In the genomic region with DNA sequence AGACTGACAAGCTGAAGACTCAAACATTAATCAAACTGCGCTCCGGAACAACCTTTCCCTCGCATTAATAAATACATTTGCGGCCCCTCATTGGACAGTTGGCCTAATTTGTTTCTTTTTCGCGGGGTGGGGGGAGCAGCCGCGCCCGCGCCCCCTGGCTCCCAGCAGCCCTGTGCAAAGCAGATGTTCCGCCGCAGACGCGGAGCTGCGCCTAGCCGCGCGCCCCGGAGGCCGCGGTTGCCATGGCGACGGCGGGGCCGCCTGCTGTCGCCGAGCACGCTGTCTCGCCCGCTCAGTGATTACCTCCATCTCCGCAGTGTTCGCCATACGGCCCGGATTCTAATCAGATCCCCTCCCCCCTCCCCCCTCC, we compare ENCODE assay signal across 9 cellular contexts. TPM values are rescaled to one million over a fixed set of nuclear protein-coding genes. Genes with fewer than 3 reads are reported as not detected.
DNase-seq lines count a peak whose midpoint lies in the region; ATAC-seq lines count a peak whose summit lies in the region.
"Had no signal": no experiment of that assay in that cellular context is flagged by ENCODE, and none has a peak within 500 bp of the region (broad histone marks: within the 10 kb centered on the region; RNA-seq: fewer than 3 reads in every experiment).

No MANE protein-coding gene starts in this region.

- peak overlapping the region; percentile 93 to 100 (median 99) for H3K4me2 ChIP-seq in BLaER1 treated with 17β-estradiol and CSF1 and Interleukin-3, amounts not matched to agents 10 nM and 100 nM

- H3K36me3 Mint-ChIP-seq in activated T-helper 1 cell treated with anti-CD3 and anti-CD28 coated beads, Interleukin-12 subunit alpha, Interleukin-12 subunit beta, Interleukin-2, Interleukin-4 antibody, amounts not matched to agents 30 ng/mL and 10 ng/mL and 1 ng/mL, durations not matched to agents 14 hours and 24 hours and 36 hours (ENCODE audit: low read depth) = no peaks in the 10 kb centered on the region

- H3K4me3 ChIP-seq in BLaER1 treated with 17β-estradiol and CSF1 and Interleukin-3, amounts not matched to agents 10 nM and 100 nM = peak overlapping the region; percentile 45 to 69 (median 62)
- peak overlapping the region; percentile 25 for H3K4me3 ChIP-seq in rectal smooth muscle tissue (ENCODE audit: low read length)

- H3K4me3 Mint-ChIP-seq in activated T-helper 1 cell treated with anti-CD3 and anti-CD28 coated beads, Interleukin-12 subunit alpha, Interleukin-12 subunit beta, Interleukin-2, Interleukin-4 antibody, amounts not matched to agents 30 ng/mL and 10 ng/mL and 1 ng/mL, durations not matched to agents 14 hours and 24 hours and 36 hours = peak overlapping the region; percentile 84

- no peaks in the 10 kb centered on the region for H3K36me3 ChIP-seq in BLaER1 treated with 17β-estradiol and CSF1 and Interleukin-3, amounts not matched to agents 10 nM and 100 nM
- no peaks in the 10 kb centered on the region for H3K36me3 ChIP-seq in rectal smooth muscle tissue (ENCODE audit: control insufficient read depth, insufficient read depth, low read length)

- H3K4me1 Mint-ChIP-seq in activated T-helper 1 cell treated with anti-CD3 and anti-CD28 coated beads, Interleukin-12 subunit alpha, Interleukin-12 subunit beta, Interleukin-2, Interleukin-4 antibody, amounts not matched to agents 30 ng/mL and 10 ng/mL and 1 ng/mL, durations not matched to agents 14 hours and 24 hours and 36 hours (ENCODE audit: low read depth) = peaks cover 6% of the 10 kb centered on the region

- no peaks in the 10 kb centered on the region for H3K9me3 ChIP-seq in BLaER1 treated with 17β-estradiol and CSF1 and Interleukin-3, amounts not matched to agents 10 nM and 100 nM (replicated peaks in 1 of 11)

- peaks cover 20% of the 10 kb centered on the region for H3K27me3 Mint-ChIP-seq in activated T-helper 1 cell treated with anti-CD3 and anti-CD28 coated beads, Interleukin-12 subunit alpha, Interleukin-12 subunit beta, Interleukin-2, Interleukin-4 antibody, amounts not matched to agents 30 ng/mL and 10 ng/mL and 1 ng/mL, durations not matched to agents 14 hours and 24 hours and 36 hours (ENCODE audit: insufficient read depth)

- ATAC-seq in HG02885 (IDR thresholded peaks at IDR 0.05; ENCODE audit: poor library complexity, unreplicated experiment) (peak; percentile 50), GM19397 (IDR thresholded peaks at IDR 0.05; ENCODE audit: unreplicated experiment) (no peak)

- no peak overlapping the region for H3K27ac Mint-ChIP-seq in activated T-helper 1 cell treated with anti-CD3 and anti-CD28 coated beads, Interleukin-12 subunit alpha, Interleukin-12 subunit beta, Interleukin-2, Interleukin-4 antibody, amounts not matched to agents 30 ng/mL and 10 ng/mL and 1 ng/mL, durations not matched to agents 14 hours and 24 hours and 36 hours

- H3K9ac ChIP-seq in BLaER1 treated with 17β-estradiol and CSF1 and Interleukin-3, amounts not matched to agents 10 nM and 100 nM = peak overlapping the region; percentile 28 to 78 (median 66); a peak in 19 of 22 replicates
- H3K9ac ChIP-seq in rectal smooth muscle tissue (ENCODE audit: low read length) = no peak overlapping the region

- no peaks in the 10 kb centered on the region; a peak in 1 of 22 replicates for H4K20me1 ChIP-seq in BLaER1 treated with 17β-estradiol and CSF1 and Interleukin-3, amounts not matched to agents 10 nM and 100 nM

- intact Hi-C loops in activated T-helper 1 cell treated with anti-CD3 and anti-CD28 coated beads, Interleukin-12 subunit alpha, Interleukin-12 subunit beta, Interleukin-2, Interleukin-4 antibody, amounts not matched to agents 30 ng/mL and 10 ng/mL and 1 ng/mL, durations not matched to agents 14 hours and 24 hours and 36 hours (cut with micrococcal nuclease) = loop anchor here (5.0 kb wide), 2 partner anchors 35 to 115 kb away; partner anchors contain the start of gene SP2

- peaks cover 15 to 34% (median 25%) of the 10 kb centered on the region in 11 experiments; a peak in 19 of 22 replicates for H3K27me3 ChIP-seq in BLaER1 treated with 17β-estradiol and CSF1 and Interleukin-3, amounts not matched to agents 10 nM and 100 nM
- peaks cover 13% of the 10 kb centered on the region for H3K27me3 ChIP-seq in rectal smooth muscle tissue (ENCODE audit: control insufficient read depth, insufficient read depth, low read length)

- no peaks in the 10 kb centered on the region for H3K9me3 Mint-ChIP-seq in activated T-helper 1 cell treated with anti-CD3 and anti-CD28 coated beads, Interleukin-12 subunit alpha, Interleukin-12 subunit beta, Interleukin-2, Interleukin-4 antibody, amounts not matched to agents 30 ng/mL and 10 ng/mL and 1 ng/mL, durations not matched to agents 14 hours and 24 hours and 36 hours

- DNase-seq in NOMO-1 treated with dmso at 0.1 percent for 144 hours (lab: John Stamatoyannopoulos, UW; ENCODE audit: unreplicated experiment) (peak; percentile 16), germinal center (ENCODE audit: low spot score) (peak; percentile 90), glomerular visceral epithelial cell (ENCODE audit: extremely low spot score) (no peak)
- DNase-seq in activated T-helper 1 cell treated with anti-CD3 and anti-CD28 coated beads, Interleukin-12 subunit alpha, Interleukin-12 subunit beta, Interleukin-2, Interleukin-4 antibody, amounts not matched to agents 30 ng/mL and 10 ng/mL and 1 ng/mL, durations not matched to agents 14 hours and 24 hours and 36 hours (ENCODE audit: low spot score) = peak; percentile 67

- H3K4me1 ChIP-seq in BLaER1 treated with 17β-estradiol and CSF1 and Interleukin-3, amounts not matched to agents 10 nM and 100 nM = peaks cover 10 to 27% (median 18%) of the 10 kb centered on the region in 10 experiments; a peak in 18 of 20 replicates
- no peaks in the 10 kb centered on the region for H3K4me1 ChIP-seq in rectal smooth muscle tissue (ENCODE audit: control insufficient read depth, insufficient read depth, low read length)

- peak overlapping the region in 6 of 11 experiments; percentile 36 to 72 (median 55); a peak in 8 of 22 replicates for H3K27ac ChIP-seq in BLaER1 treated with 17β-estradiol and CSF1 and Interleukin-3, amounts not matched to agents 10 nM and 100 nM
- no peak overlapping the region for H3K27ac ChIP-seq in rectal smooth muscle tissue (ENCODE audit: low read depth, low read length)

RNA-seq across cellular contexts. Expression of gene COPZ2, which starts 25.5 kb away (rescaled TPM):
- total RNA-seq in activated T-helper 1 cell treated with anti-CD3 and anti-CD28 coated beads, Interleukin-12 subunit alpha, Interleukin-12 subunit beta, Interleukin-2, Interleukin-4 antibody, amounts not matched to agents 30 ng/mL and 10 ng/mL and 1 ng/mL, durations not matched to agents 14 hours and 24 hours and 36 hours = 3.4 and 5.8 TPM in 2 replicates

RNA-seq across cellular contexts. Expression of gene NFE2L1, which starts 36.0 kb away (rescaled TPM):
- 86.6 and 92.0 TPM in 2 replicates for total RNA-seq in activated T-helper 1 cell treated with anti-CD3 and anti-CD28 coated beads, Interleukin-12 subunit alpha, Interleukin-12 subunit beta, Interleukin-2, Interleukin-4 antibody, amounts not matched to agents 30 ng/mL and 10 ng/mL and 1 ng/mL, durations not matched to agents 14 hours and 24 hours and 36 hours

RNA-seq across cellular contexts. Expression of gene CDK5RAP3, which starts 41.2 kb away (rescaled TPM):
- total RNA-seq in activated T-helper 1 cell treated with anti-CD3 and anti-CD28 coated beads, Interleukin-12 subunit alpha, Interleukin-12 subunit beta, Interleukin-2, Interleukin-4 antibody, amounts not matched to agents 30 ng/mL and 10 ng/mL and 1 ng/mL, durations not matched to agents 14 hours and 24 hours and 36 hours = 190 and 200 TPM in 2 replicates

RNA-seq across cellular contexts. Expression of gene PRR15L, which starts 54.5 kb away (rescaled TPM):
- total RNA-seq in activated T-helper 1 cell treated with anti-CD3 and anti-CD28 coated beads, Interleukin-12 subunit alpha, Interleukin-12 subunit beta, Interleukin-2, Interleukin-4 antibody, amounts not matched to agents 30 ng/mL and 10 ng/mL and 1 ng/mL, durations not matched to agents 14 hours and 24 hours and 36 hours = not detected in 2 replicates
- total RNA-seq: lung microvascular endothelial cell had no signal
